ENCODE assay signal across 9 cellular contexts in genomic region chr7:155741805-155742204, GRCh38.
A peak's percentile ranks its signal among the peaks of the same experiment; 100 is the strongest.
DNase-seq lines count a peak whose midpoint lies in the region; ATAC-seq and TF ChIP-seq lines count a peak whose summit lies in the region.
"Had no signal": no experiment of that assay in that cellular context is flagged by ENCODE, and none has a peak within 500 bp of the region (broad histone marks: within the 10 kb centered on the region; RNA-seq: fewer than 3 reads in every experiment).

No MANE protein-coding gene starts in this region.

- intact Hi-C loops in left cardiac atrium (cut with DNase I) (no loop called here), left ventricle myocardium inferior (cut with micrococcal nuclease) (no loop called here), stomach (cut with DNase I; ENCODE audit: low total_unique reads) (no loop called here), esophagus squamous epithelium (cut with DNase I) (no loop called here)

- WGBS in stomach, 5 donors = 86 to 95% (median 91%) methylated on average over 16 of the region's 16 CpGs
- 87 to 96% methylated on average over 12 to 16 of the region's 16 CpGs for WGBS in esophagus squamous epithelium, 2 donors

- H3K36me3 Mint-ChIP-seq in IgD-negative memory B cell = peaks cover 5% of the 10 kb centered on the region
- peaks cover 13% of the 10 kb centered on the region for H3K36me3 Mint-ChIP-seq in activated naive CD8-positive, alpha-beta T cell
- H3K36me3 Mint-ChIP-seq in glutamatergic neuron (ENCODE audit: unreplicated experiment) = no peaks in the 10 kb centered on the region

- no peak overlapping the region for H3K27ac ChIP-seq in left ventricle myocardium inferior (replicated peaks)
- H3K27ac ChIP-seq in stomach = no peak overlapping the region
- no peak overlapping the region for H3K27ac ChIP-seq in esophagus squamous epithelium

- ATAC-seq in left cardiac atrium (peak; percentile 15 to 24), HG02642 (IDR thresholded peaks at IDR 0.05; ENCODE audit: poor library complexity, unreplicated experiment) (no peak)

- H3K27me3 Mint-ChIP-seq in IgD-negative memory B cell (no peaks in the 10 kb centered on the region), glutamatergic neuron (ENCODE audit: unreplicated experiment) (peaks cover 4% of the 10 kb centered on the region)
- no peaks in the 10 kb centered on the region for H3K27me3 Mint-ChIP-seq in activated naive CD8-positive, alpha-beta T cell

- H3K9me3 ChIP-seq in left ventricle myocardium inferior (replicated peaks) = no peaks in the 10 kb centered on the region
- no peaks in the 10 kb centered on the region for H3K9me3 ChIP-seq in stomach
- no peaks in the 10 kb centered on the region for H3K9me3 ChIP-seq in esophagus squamous epithelium

- H3K4me1 ChIP-seq in left ventricle myocardium inferior (peaks cover 2% of the 10 kb centered on the region), stomach (peaks cover 0 to 12% (median 0%) of the 10 kb centered on the region in 4 donors), esophagus squamous epithelium (no peaks in the 10 kb centered on the region)

- no peak for TF ChIP-seq EP300 in stomach (IDR thresholded peaks at IDR 0.05)

- H3K9me3 Mint-ChIP-seq in IgD-negative memory B cell (no peaks in the 10 kb centered on the region), glutamatergic neuron (ENCODE audit: unreplicated experiment) (peaks cover 5% of the 10 kb centered on the region)
- H3K9me3 Mint-ChIP-seq in activated naive CD8-positive, alpha-beta T cell (ENCODE audit: low read depth) = no peaks in the 10 kb centered on the region

- H3K4me3 Mint-ChIP-seq in IgD-negative memory B cell (peak overlapping the region in 3 of 4 donors; percentile 16 to 89 (median 79)), glutamatergic neuron (ENCODE audit: unreplicated experiment) (no peak overlapping the region)
- no peak overlapping the region for H3K4me3 Mint-ChIP-seq in activated naive CD8-positive, alpha-beta T cell

- H3K4me3 ChIP-seq in left ventricle myocardium inferior (no peak overlapping the region), stomach (no peak overlapping the region), esophagus squamous epithelium (no peak overlapping the region)

- H3K27me3 ChIP-seq in left ventricle myocardium inferior (ENCODE audit: low read depth) (no peaks in the 10 kb centered on the region), stomach (no peaks in the 10 kb centered on the region), esophagus squamous epithelium (no peaks in the 10 kb centered on the region)

- TF ChIP-seq POLR2A in stomach (IDR thresholded peaks at IDR 0.05) = no peak
- no peak for TF ChIP-seq POLR2A in esophagus squamous epithelium (IDR thresholded peaks at IDR 0.05)

- peaks cover 86% of the 10 kb centered on the region for H3K36me3 ChIP-seq in left ventricle myocardium inferior
- peaks cover 76 to 98% (median 96%) of the 10 kb centered on the region in 4 donors for H3K36me3 ChIP-seq in stomach
- H3K36me3 ChIP-seq in esophagus squamous epithelium = peaks cover 6 to 97% (median 38%) of the 10 kb centered on the region in 3 donors

- peaks cover 14 to 35% (median 16%) of the 10 kb centered on the region in 3 donors for H3K4me1 Mint-ChIP-seq in IgD-negative memory B cell
- H3K4me1 Mint-ChIP-seq in activated naive CD8-positive, alpha-beta T cell (ENCODE audit: low read depth) = peaks cover 53% of the 10 kb centered on the region
- H3K4me1 Mint-ChIP-seq in glutamatergic neuron (ENCODE audit: low read depth, unreplicated experiment) = peaks cover 35% of the 10 kb centered on the region

- peak overlapping the region; percentile 70 to 89 (median 78) for H3K27ac Mint-ChIP-seq in IgD-negative memory B cell
- peak overlapping the region; percentile 35 for H3K27ac Mint-ChIP-seq in activated naive CD8-positive, alpha-beta T cell
- H3K27ac Mint-ChIP-seq in glutamatergic neuron (ENCODE audit: unreplicated experiment) = no peak overlapping the region

- DNase-seq in left cardiac atrium = no peak
- DNase-seq in left ventricle myocardium inferior = no peak
- peak; percentile 46 for DNase-seq in stomach
- no peak for DNase-seq in esophagus squamous epithelium (lab: John Stamatoyannopoulos, UW)
- no peak for DNase-seq in glutamatergic neuron
- DNase-seq: NCI-H1048 had no signal

- no peak for TF ChIP-seq CTCF in left ventricle myocardium inferior (IDR thresholded peaks at IDR 0.05; ENCODE audit: borderline replicate concordance)
- TF ChIP-seq CTCF in stomach (IDR thresholded peaks at IDR 0.05) = no peak
- TF ChIP-seq CTCF in esophagus squamous epithelium (IDR thresholded peaks at IDR 0.05) = no peak
- no peak for TF ChIP-seq CTCF in glutamatergic neuron (IDR thresholded peaks at IDR 0.05; ENCODE audit: partially characterized antibody, unreplicated experiment)

Comparison
In these comparisons a context has a peak if more than half of its experiments do, and no peak if none do; other contexts are left out.
1. H3K4me3 Mint-ChIP-seq: peak in IgD-negative memory B cell (3 of 4); none in activated naive CD8-positive, alpha-beta T cell (single experiment) and glutamatergic neuron (single experiment).